ENCODE assay signal across 1 cellular context in genomic region chr12:14854586-14855163, GRCh38.
TF ChIP-seq lines count a peak whose summit lies in the region.

No MANE protein-coding gene starts in this region.

TF ChIP-seq in GM23338, 12 proteins besides CTCF, POLR2A, EP300 and RAD21:
- TF ChIP-seq STAT1 (IDR thresholded peaks at IDR 0.05; ENCODE audit: unreplicated experiment) = no peak
- TF ChIP-seq NANOG (IDR thresholded peaks at IDR 0.05; ENCODE audit: borderline replicate concordance) = no peak
- TF ChIP-seq ZNF331 (CRISPR knock-in tag; IDR thresholded peaks at IDR 0.05; ENCODE audit: low read depth) = no peak
- no peak for TF ChIP-seq JUNB (IDR thresholded peaks at IDR 0.05; ENCODE audit: unreplicated experiment)
- TF ChIP-seq, protein P1, sequence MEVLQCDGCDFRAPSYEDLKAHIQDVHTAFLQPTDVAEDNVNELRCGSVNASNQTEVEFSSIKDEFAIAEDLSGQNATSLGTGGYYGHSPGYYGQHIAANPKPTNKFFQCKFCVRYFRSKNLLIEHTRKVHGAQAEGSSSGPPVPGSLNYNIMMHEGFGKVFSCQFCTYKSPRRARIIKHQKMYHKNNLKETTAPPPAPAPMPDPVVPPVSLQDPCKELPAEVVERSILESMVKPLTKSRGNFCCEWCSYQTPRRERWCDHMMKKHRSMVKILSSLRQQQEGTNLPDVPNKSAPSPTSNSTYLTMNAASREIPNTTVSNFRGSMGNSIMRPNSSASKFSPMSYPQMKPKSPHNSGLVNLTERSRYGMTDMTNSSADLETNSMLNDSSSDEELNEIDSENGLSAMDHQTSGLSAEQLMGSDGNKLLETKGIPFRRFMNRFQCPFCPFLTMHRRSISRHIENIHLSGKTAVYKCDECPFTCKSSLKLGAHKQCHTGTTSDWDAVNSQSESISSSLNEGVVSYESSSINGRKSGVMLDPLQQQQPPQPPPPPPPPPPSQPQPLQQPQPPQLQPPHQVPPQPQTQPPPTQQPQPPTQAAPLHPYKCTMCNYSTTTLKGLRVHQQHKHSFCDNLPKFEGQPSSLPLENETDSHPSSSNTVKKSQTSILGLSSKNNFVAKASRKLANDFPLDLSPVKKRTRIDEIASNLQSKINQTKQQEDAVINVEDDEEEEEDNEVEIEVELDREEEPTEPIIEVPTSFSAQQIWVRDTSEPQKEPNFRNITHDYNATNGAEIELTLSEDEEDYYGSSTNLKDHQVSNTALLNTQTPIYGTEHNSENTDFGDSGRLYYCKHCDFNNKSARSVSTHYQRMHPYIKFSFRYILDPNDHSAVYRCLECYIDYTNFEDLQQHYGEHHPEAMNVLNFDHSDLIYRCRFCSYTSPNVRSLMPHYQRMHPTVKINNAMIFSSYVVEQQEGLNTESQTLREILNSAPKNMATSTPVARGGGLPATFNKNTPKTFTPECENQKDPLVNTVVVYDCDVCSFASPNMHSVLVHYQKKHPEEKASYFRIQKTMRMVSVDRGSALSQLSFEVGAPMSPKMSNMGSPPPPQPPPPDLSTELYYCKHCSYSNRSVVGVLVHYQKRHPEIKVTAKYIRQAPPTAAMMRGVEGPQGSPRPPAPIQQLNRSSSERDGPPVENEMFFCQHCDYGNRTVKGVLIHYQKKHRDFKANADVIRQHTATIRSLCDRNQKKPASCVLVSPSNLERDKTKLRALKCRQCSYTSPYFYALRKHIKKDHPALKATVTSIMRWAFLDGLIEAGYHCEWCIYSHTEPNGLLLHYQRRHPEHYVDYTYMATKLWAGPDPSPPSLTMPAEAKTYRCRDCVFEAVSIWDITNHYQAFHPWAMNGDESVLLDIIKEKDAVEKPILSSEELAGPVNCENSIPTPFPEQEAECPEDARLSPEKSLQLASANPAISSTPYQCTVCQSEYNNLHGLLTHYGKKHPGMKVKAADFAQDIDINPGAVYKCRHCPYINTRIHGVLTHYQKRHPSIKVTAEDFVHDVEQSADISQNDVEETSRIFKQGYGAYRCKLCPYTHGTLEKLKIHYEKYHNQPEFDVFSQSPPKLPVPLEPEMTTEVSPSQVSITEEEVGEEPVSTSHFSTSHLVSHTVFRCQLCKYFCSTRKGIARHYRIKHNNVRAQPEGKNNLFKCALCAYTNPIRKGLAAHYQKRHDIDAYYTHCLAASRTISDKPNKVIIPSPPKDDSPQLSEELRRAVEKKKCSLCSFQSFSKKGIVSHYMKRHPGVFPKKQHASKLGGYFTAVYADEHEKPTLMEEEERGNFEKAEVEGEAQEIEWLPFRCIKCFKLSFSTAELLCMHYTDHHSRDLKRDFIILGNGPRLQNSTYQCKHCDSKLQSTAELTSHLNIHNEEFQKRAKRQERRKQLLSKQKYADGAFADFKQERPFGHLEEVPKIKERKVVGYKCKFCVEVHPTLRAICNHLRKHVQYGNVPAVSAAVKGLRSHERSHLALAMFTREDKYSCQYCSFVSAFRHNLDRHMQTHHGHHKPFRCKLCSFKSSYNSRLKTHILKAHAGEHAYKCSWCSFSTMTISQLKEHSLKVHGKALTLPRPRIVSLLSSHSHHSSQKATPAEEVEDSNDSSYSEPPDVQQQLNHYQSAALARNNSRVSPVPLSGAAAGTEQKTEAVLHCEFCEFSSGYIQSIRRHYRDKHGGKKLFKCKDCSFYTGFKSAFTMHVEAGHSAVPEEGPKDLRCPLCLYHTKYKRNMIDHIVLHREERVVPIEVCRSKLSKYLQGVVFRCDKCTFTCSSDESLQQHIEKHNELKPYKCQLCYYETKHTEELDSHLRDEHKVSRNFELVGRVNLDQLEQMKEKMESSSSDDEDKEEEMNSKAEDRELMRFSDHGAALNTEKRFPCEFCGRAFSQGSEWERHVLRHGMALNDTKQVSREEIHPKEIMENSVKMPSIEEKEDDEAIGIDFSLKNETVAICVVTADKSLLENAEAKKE (CRISPR knock-in tag; IDR thresholded peaks at IDR 0.05) = no peak
- no peak for TF ChIP-seq ETS1 (IDR thresholded peaks at IDR 0.05)
- TF ChIP-seq EZH2phosphoT487 (IDR thresholded peaks at IDR 0.05; ENCODE audit: unreplicated experiment) = no peak
- TF ChIP-seq EZH2 (IDR thresholded peaks at IDR 0.05; ENCODE audit: low read depth, unreplicated experiment) = no peak
- no peak for TF ChIP-seq POLR2AphosphoS5 (IDR thresholded peaks at IDR 0.05; ENCODE audit: low read depth)
- no peak for TF ChIP-seq REST (IDR thresholded peaks at IDR 0.05; ENCODE audit: unreplicated experiment)
- TF ChIP-seq CREB1 (CRISPR knock-in tag; IDR thresholded peaks at IDR 0.05; ENCODE audit: low read depth) = no peak
- no peak for TF ChIP-seq ZNF114 (CRISPR knock-in tag; IDR thresholded peaks at IDR 0.05)
